28 cellular contexts compared by ENCODE assay signal in genomic region chr10:69504576-69505250, GRCh38. TPM values are rescaled to one million over a fixed set of nuclear protein-coding genes. Genes with fewer than 3 reads are reported as not detected.
DNase-seq lines count a peak whose midpoint lies in the region; ATAC-seq and TF ChIP-seq lines count a peak whose summit lies in the region.
"Had no signal": no experiment of that assay in that cellular context is flagged by ENCODE, and none has a peak within 500 bp of the region (broad histone marks: within the 10 kb centered on the region; RNA-seq: fewer than 3 reads in every experiment).

No MANE protein-coding gene starts in this region.

- no peak for TF ChIP-seq CTCF in HEK293 (tag by site-specific recombination; IDR thresholded peaks at IDR 0.05)
- no peak for TF ChIP-seq CTCF in spleen (IDR thresholded peaks at IDR 0.05 in 8 of 11, conservative IDR thresholded peaks at IDR 0.05 in 3 of 11)
- no peak for TF ChIP-seq CTCF in suprapubic skin (IDR thresholded peaks at IDR 0.05)

- H3K4me3 Mint-ChIP-seq in activated CD8-positive, alpha-beta memory T cell treated with anti-CD3 and anti-CD28 coated beads, Interleukin-2, amount 10 ng/mL, durations not matched to agents 7 days and 5 days, result no peak overlapping the region
- H3K4me3 Mint-ChIP-seq: activated naive CD4-positive, alpha-beta T cell treated with anti-CD3 and anti-CD28 coated beads, Interleukin-2, amount 50 U/mL, for 24 hours; activated T-helper 17 cell treated with anti-CD3 and anti-CD28 coated beads, Interleukin-2, amount 50 U/mL, for 72 hours; natural killer cell treated with Interleukin-12 subunit alpha and Interleukin-12 subunit beta and Interleukin-15 and Interleukin-18, amount 100 ng/mL, for 72 hours; stimulated activated naive CD8-positive, alpha-beta T cell treated with anti-CD3 and anti-CD28 coated beads, Interleukin-15, amount 100 ng/mL, for 72 hours; WTC11 had no signal

- no peaks in the 10 kb centered on the region for H3K9me3 ChIP-seq in HEK293 (ENCODE audit: control insufficient read depth, insufficient read depth, low read depth, low read length)
- no peaks in the 10 kb centered on the region for H3K9me3 ChIP-seq in spleen
- no peaks in the 10 kb centered on the region for H3K9me3 ChIP-seq in suprapubic skin
- H3K9me3 ChIP-seq: tibial artery had no signal

- H3K27me3 ChIP-seq in spleen (replicated peaks in 1 of 7) (no peaks in the 10 kb centered on the region), suprapubic skin (no peaks in the 10 kb centered on the region)
- H3K27me3 ChIP-seq: tibial artery had no signal

- peaks cover 10% of the 10 kb centered on the region for H3K4me1 Mint-ChIP-seq in activated CD8-positive, alpha-beta memory T cell treated with anti-CD3 and anti-CD28 coated beads, Interleukin-2, amount 10 ng/mL, durations not matched to agents 7 days and 5 days

- POLR2A ChIA-PET in HEK293 (lab: Yijun Ruan, JAX), result no interaction called here

- no peaks in the 10 kb centered on the region for H3K9me3 Mint-ChIP-seq in activated CD8-positive, alpha-beta memory T cell treated with anti-CD3 and anti-CD28 coated beads, Interleukin-2, amount 10 ng/mL, durations not matched to agents 7 days and 5 days (ENCODE audit: low read depth)
- H3K9me3 Mint-ChIP-seq: activated naive CD4-positive, alpha-beta T cell treated with anti-CD3 and anti-CD28 coated beads, Interleukin-2, amount 50 U/mL, for 24 hours; activated T-helper 17 cell treated with anti-CD3 and anti-CD28 coated beads, Interleukin-2, amount 50 U/mL, for 72 hours; natural killer cell treated with Interleukin-12 subunit alpha and Interleukin-12 subunit beta and Interleukin-15 and Interleukin-18, amount 100 ng/mL, for 72 hours; stimulated activated naive CD8-positive, alpha-beta T cell treated with anti-CD3 and anti-CD28 coated beads, Interleukin-15, amount 100 ng/mL, for 72 hours; WTC11 had no signal

- H3K27ac Mint-ChIP-seq in activated CD8-positive, alpha-beta memory T cell treated with anti-CD3 and anti-CD28 coated beads, Interleukin-2, amount 10 ng/mL, durations not matched to agents 7 days and 5 days, result no peak overlapping the region
- H3K27ac Mint-ChIP-seq: activated naive CD4-positive, alpha-beta T cell treated with anti-CD3 and anti-CD28 coated beads, Interleukin-2, amount 50 U/mL, for 24 hours; natural killer cell treated with Interleukin-12 subunit alpha and Interleukin-12 subunit beta and Interleukin-15 and Interleukin-18, amount 100 ng/mL, for 72 hours; WTC11 had no signal

- CTCF ChIA-PET in activated CD8-positive, alpha-beta memory T cell treated with anti-CD3 and anti-CD28 coated beads, Interleukin-2, amount 10 ng/mL, durations not matched to agents 7 days and 5 days (lab: Charles Lee), result interaction anchor here (0.7 to 3.9 kb wide), 6 partner anchors 11 to 138 kb away, joined by 3 to 38 read pairs (median 4); no protein-coding TSS in a partner anchor
- CTCF ChIA-PET in HEK293 (lab: Yijun Ruan, JAX), result interaction anchor here (0.9 to 13.3 kb wide), 4 partner anchors 10 to 134 kb away, joined by 3 to 284 read pairs (median 3); no protein-coding TSS in a partner anchor

- DNase-seq in activated CD8-positive, alpha-beta memory T cell treated with anti-CD3 and anti-CD28 coated beads, Interleukin-2, amount 50 U/mL, for 48 hours, result peak; percentile 40
- DNase-seq in activated CD8-positive, alpha-beta memory T cell treated with anti-CD3 and anti-CD28 coated beads, Interleukin-2, amount 10 ng/mL, durations not matched to agents 7 days and 5 days, result no peak
- DNase-seq in left kidney (ENCODE audit: low read depth, low spot score) (peak; percentile 0), spleen (peak; percentile 69), suprapubic skin (ENCODE audit: low spot score in 2 of 2) (no peak), NCI-H1105 treated with DMSO at 0.1 percent for 48 hours (lab: John Stamatoyannopoulos, UW) (no peak)
- DNase-seq: activated CD4-positive, alpha-beta T cell treated with anti-CD3 and anti-CD28 coated beads, Interleukin-2, amount 50 U/mL, for 1 hour; amniotic stem cell; GDM1; kidney; NCI-H1417 treated with DMSO at 0.1 percent for 48 hours; NCI-H2029 treated with DMSO at 0.1 percent for 48 hours; NCI-H226; NCI-H69; PC-3; stimulated activated CD8-positive, alpha-beta memory T cell treated with anti-CD3 and anti-CD28 coated beads, Interleukin-4, amount 100 ng/mL, for 48 hours; stimulated activated naive CD8-positive, alpha-beta T cell treated with anti-CD3 and anti-CD28 coated beads, Interleukin-15, amount 100 ng/mL, for 72 hours; T-helper 1 cell had no signal

- 82 to 92% (median 91%) methylated on average over 2 to 6 of the region's 6 CpGs for WGBS in spleen, 5 donors
- no CpG with 5 or more reads among the region's 6 CpGs for WGBS in suprapubic skin

- H3K36me3 Mint-ChIP-seq in activated CD8-positive, alpha-beta memory T cell treated with anti-CD3 and anti-CD28 coated beads, Interleukin-2, amount 10 ng/mL, durations not matched to agents 7 days and 5 days, result no peaks in the 10 kb centered on the region
- H3K36me3 Mint-ChIP-seq: activated naive CD4-positive, alpha-beta T cell treated with anti-CD3 and anti-CD28 coated beads, Interleukin-2, amount 50 U/mL, for 24 hours; natural killer cell treated with Interleukin-12 subunit alpha and Interleukin-12 subunit beta and Interleukin-15 and Interleukin-18, amount 100 ng/mL, for 72 hours; WTC11 had no signal

- H3K27ac ChIP-seq in HEK293 (ENCODE audit: extremely low read depth, low read depth, low read length), result no peak overlapping the region
- no peak overlapping the region for H3K27ac ChIP-seq in spleen
- no peak overlapping the region for H3K27ac ChIP-seq in suprapubic skin
- H3K27ac ChIP-seq: SK-N-MC, tibial artery had no signal

- no peak for ATAC-seq in activated CD8-positive, alpha-beta memory T cell treated with anti-CD3 and anti-CD28 coated beads, Interleukin-2, amount 10 ng/mL, durations not matched to agents 7 days and 5 days
- no peak for ATAC-seq in GM21825 (IDR thresholded peaks at IDR 0.05; ENCODE audit: unreplicated experiment)
- ATAC-seq: activated T-helper 17 cell treated with anti-CD3 and anti-CD28 coated beads, Interleukin-2, amount 50 U/mL, for 72 hours; HCT116; HepG2; natural killer cell treated with Interleukin-12 subunit alpha and Interleukin-12 subunit beta and Interleukin-15 and Interleukin-18, amount 100 ng/mL, for 72 hours; PC-3; stimulated activated naive CD8-positive, alpha-beta T cell treated with anti-CD3 and anti-CD28 coated beads, Interleukin-15, amount 100 ng/mL, for 72 hours; WTC11 had no signal

- no peak for TF ChIP-seq EP300 in suprapubic skin (IDR thresholded peaks at IDR 0.05)

- intact Hi-C loops in spleen (cut with DNase I; ENCODE audit: low total_unique reads), result loop anchor here (5.0 kb wide), 2 partner anchors 77 to 97 kb away; no protein-coding TSS in a partner anchor

- TF ChIP-seq POLR2A in spleen (IDR thresholded peaks at IDR 0.05) (no peak), suprapubic skin (IDR thresholded peaks at IDR 0.05) (no peak)

- no peaks in the 10 kb centered on the region for H3K4me1 ChIP-seq in HEK293 (ENCODE audit: control insufficient read depth, insufficient read depth, low read length)
- H3K4me1 ChIP-seq in spleen, result peaks cover 0 to 17% (median 12%) of the 10 kb centered on the region in 6 donors
- H3K4me1 ChIP-seq in suprapubic skin, result peaks cover 6% of the 10 kb centered on the region

- H3K36me3 ChIP-seq in HEK293 (ENCODE audit: control insufficient read depth in 2 of 2, insufficient read depth in 1 of 2, low read length in 2 of 2) (no peaks in the 10 kb centered on the region), spleen (peaks cover 0 to 38% (median 0%) of the 10 kb centered on the region in 6 donors), suprapubic skin (no peaks in the 10 kb centered on the region)

- H3K4me3 ChIP-seq in HEK293 (ENCODE audit: low read depth, low read length) (no peak overlapping the region), spleen (no peak overlapping the region), suprapubic skin (no peak overlapping the region)
- H3K4me3 ChIP-seq: SK-N-MC, tibial artery had no signal

- no peaks in the 10 kb centered on the region for H3K27me3 Mint-ChIP-seq in activated CD8-positive, alpha-beta memory T cell treated with anti-CD3 and anti-CD28 coated beads, Interleukin-2, amount 10 ng/mL, durations not matched to agents 7 days and 5 days
- H3K27me3 Mint-ChIP-seq: activated naive CD4-positive, alpha-beta T cell treated with anti-CD3 and anti-CD28 coated beads, Interleukin-2, amount 50 U/mL, for 24 hours; activated T-helper 17 cell treated with anti-CD3 and anti-CD28 coated beads, Interleukin-2, amount 50 U/mL, for 72 hours; stimulated activated naive CD8-positive, alpha-beta T cell treated with anti-CD3 and anti-CD28 coated beads, Interleukin-15, amount 100 ng/mL, for 72 hours had no signal

TF ChIP-seq in HEK293, 187 proteins besides CTCF, POLR2A, EP300 and RAD21:
- no peak for TF ChIP-seq OVOL3 (tag by site-specific recombination; IDR thresholded peaks at IDR 0.05)
- peak; percentile 28; the same call in 1 of the 2 replicates for TF ChIP-seq ZNF341 (tag by site-specific recombination; IDR thresholded peaks at IDR 0.05; ENCODE audit: low read depth)

RNA-seq across cellular contexts. Expression of gene TSPAN15, which starts 53.4 kb away (rescaled TPM):
- total RNA-seq in activated CD8-positive, alpha-beta memory T cell treated with anti-CD3 and anti-CD28 coated beads, Interleukin-2, amount 10 ng/mL, durations not matched to agents 7 days and 5 days, result 1 to 10 TPM; 2.5 to 4.2 TPM
- total RNA-seq in spleen (10 to 100 TPM; 23.8 to 68.4 (median 50.0) TPM), suprapubic skin (10 to 100 TPM in 2 of 4 donors, 1 to 10 TPM in 2; 4.0 to 18.1 (median 11.7) TPM)
- polyA plus RNA-seq in spleen, result 10 to 100 TPM; 13.5 to 28.2 (median 14.5) TPM

Comparison
In these comparisons a context has a peak if more than half of its experiments do, and no peak if none do; other contexts are left out.
1. DNase-seq: peak in activated CD8-positive, alpha-beta memory T cell treated with anti-CD3 and anti-CD28 coated beads, Interleukin-2, amount 50 U/mL, for 48 hours (single experiment), left kidney (single experiment) and spleen (single experiment); none in activated CD8-positive, alpha-beta memory T cell treated with anti-CD3 and anti-CD28 coated beads, Interleukin-2, amount 10 ng/mL, durations not matched to agents 7 days and 5 days (single experiment), suprapubic skin (0 of 2) and NCI-H1105 treated with DMSO at 0.1 percent for 48 hours (single experiment).